Comparison of ENCODE assay signal across 17 cellular contexts in the genomic region with DNA sequence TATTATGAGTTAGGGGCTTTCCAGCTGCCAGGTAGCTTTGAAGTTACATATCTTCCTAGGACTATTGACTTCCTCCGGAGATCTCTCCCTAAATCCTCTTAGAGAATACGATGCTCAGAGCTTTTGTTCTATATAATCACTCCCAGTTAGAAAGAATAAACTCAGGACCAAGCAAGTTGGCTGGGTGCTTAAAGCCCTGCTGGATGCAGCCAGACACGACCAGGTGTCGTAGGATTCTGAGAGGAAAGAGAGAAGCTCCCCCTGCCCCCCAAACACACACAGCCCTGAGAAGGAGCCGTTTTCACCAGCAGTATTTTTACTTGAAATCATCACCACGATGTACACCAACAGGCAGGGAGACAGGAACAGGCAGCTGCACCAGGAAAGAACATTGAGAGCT.
DNase-seq lines count a peak whose midpoint lies in the region; ATAC-seq, FAIRE-seq and TF ChIP-seq lines count a peak whose summit lies in the region.
"Had no signal": no experiment of that assay in that cellular context is flagged by ENCODE, and none has a peak within 500 bp of the region (broad histone marks: within the 10 kb centered on the region; RNA-seq: fewer than 3 reads in every experiment).

No MANE protein-coding gene starts in this region.

- peaks cover 17% of the 10 kb centered on the region for H3K4me1 Mint-ChIP-seq in Caco-2 (ENCODE audit: low read depth, unreplicated experiment)
- no peaks in the 10 kb centered on the region for H3K4me1 Mint-ChIP-seq in astrocyte (ENCODE audit: low read depth, unreplicated experiment)

- 5% methylated on average over 6 of the region's 6 CpGs for whole genome bisulfite sequencing in HUES64

- H3K27ac Mint-ChIP-seq in Caco-2 (ENCODE audit: unreplicated experiment) = no peak overlapping the region
- no peak overlapping the region for H3K27ac Mint-ChIP-seq in astrocyte (ENCODE audit: unreplicated experiment)

- H3K4me3 ChIP-seq in Caco-2 (ENCODE audit: low read depth, low read length) = no peak overlapping the region
- peak overlapping the region; percentile 28; the same call in 1 of the 2 replicates for H3K4me3 ChIP-seq in HUES64 (ENCODE audit: low read length)
- H3K4me3 ChIP-seq in astrocyte (ENCODE audit: insufficient read depth, low read depth, low read length) = no peak overlapping the region
- peak overlapping the region; percentile 28 for H3K4me3 ChIP-seq in iPS-18a (ENCODE audit: low read length)
- H3K4me3 ChIP-seq: GM23248, Peyer's patch had no signal

- H3K36me3 ChIP-seq in Caco-2 (ENCODE audit: control insufficient read depth, insufficient read depth, low read length) (no peaks in the 10 kb centered on the region), HUES64 (ENCODE audit: insufficient read depth, low read length) (no peaks in the 10 kb centered on the region), astrocyte (ENCODE audit: insufficient read depth, low read length) (no peaks in the 10 kb centered on the region), iPS-18a (ENCODE audit: control insufficient read depth, low read depth, low read length) (no peaks in the 10 kb centered on the region)
- H3K36me3 ChIP-seq: Peyer's patch had no signal

- H3K79me2 ChIP-seq in astrocyte (ENCODE audit: insufficient read depth, low read length) = no peaks in the 10 kb centered on the region

- H3K9me3 Mint-ChIP-seq in Caco-2 (ENCODE audit: unreplicated experiment) (peaks cover 14% of the 10 kb centered on the region), astrocyte (ENCODE audit: unreplicated experiment) (peaks cover 2% of the 10 kb centered on the region)

- intact Hi-C loops in Caco-2 (cut with micrococcal nuclease; ENCODE audit: unreplicated experiment) = loop anchor here (1.0 to 5.0 kb wide), 4 partner anchors 9 to 383 kb away; a partner anchor contains a TSS

- no peak for ATAC-seq in GM19463 (IDR thresholded peaks at IDR 0.05; ENCODE audit: unreplicated experiment)

- TF ChIP-seq CTCF in Caco-2 (IDR thresholded peaks at IDR 0.05; ENCODE audit: insufficient read depth in 1 of 2, low read depth in 1 of 2, low read length in 1 of 2, severe bottlenecking in 1 of 2, unreplicated experiment in 1 of 2) (no peak), astrocyte (IDR thresholded peaks at IDR 0.05; ENCODE audit: insufficient read depth, low read depth, low read length) (no peak)

- DNase-seq in Caco-2 (peak; percentile 50 to 52), astrocyte (ENCODE audit: low read depth) (no peak), DMS79 (lab: John Stamatoyannopoulos, UW) (no peak), NCI-H2196 treated with DMSO at 0.1 percent for 48 hours (lab: John Stamatoyannopoulos, UW; ENCODE audit: unreplicated experiment) (no peak), T-helper 1 cell (no peak)
- DNase-seq: AML-193, DMS79 treated with DMSO at 0.1 percent for 48 hours, GM23248, Karpas-422, NCI-H187, NCI-H2107, NCI-H748 treated with DMSO at 0.1 percent for 48 hours, Peyer's patch had no signal

- POLR2A ChIA-PET in Caco-2 (lab: Charles Lee) = interaction anchor here (0.6 to 1.6 kb wide), 2 partner anchors 9 to 384 kb away, joined by 3 to 9 read pairs; no protein-coding TSS in a partner anchor

- H4K20me1 ChIP-seq in astrocyte (ENCODE audit: insufficient read depth, low read length) = no peaks in the 10 kb centered on the region

- H3K27me3 Mint-ChIP-seq in Caco-2 (ENCODE audit: insufficient read depth, unreplicated experiment) (no peaks in the 10 kb centered on the region), astrocyte (ENCODE audit: low read depth, unreplicated experiment) (peaks cover 6% of the 10 kb centered on the region)

- CTCF ChIA-PET in Caco-2 (lab: Charles Lee) = interaction anchor here (1.3 kb wide), 1 partner anchor 16 kb away, joined by 5 read pairs; no protein-coding TSS in a partner anchor

- H3K36me3 Mint-ChIP-seq in Caco-2 (ENCODE audit: insufficient read depth, unreplicated experiment) (no peaks in the 10 kb centered on the region), astrocyte (ENCODE audit: low read depth, unreplicated experiment) (no peaks in the 10 kb centered on the region)

- H3K4me3 Mint-ChIP-seq in Caco-2 (ENCODE audit: unreplicated experiment) (peak overlapping the region; percentile 5), astrocyte (ENCODE audit: unreplicated experiment) (no peak overlapping the region)

- H3K9me3 ChIP-seq in Caco-2 (no peaks in the 10 kb centered on the region), HUES64 (ENCODE audit: insufficient read depth, low read depth, low read length) (no peaks in the 10 kb centered on the region), astrocyte (ENCODE audit: insufficient read depth, low read depth, low read length) (no peaks in the 10 kb centered on the region), iPS-18a (ENCODE audit: control insufficient read depth, low read depth, low read length) (no peaks in the 10 kb centered on the region)
- H3K9me3 ChIP-seq: Peyer's patch had no signal

- peaks cover 12% of the 10 kb centered on the region; the same call in 1 of the 2 replicates for H3K4me1 ChIP-seq in Caco-2
- H3K4me1 ChIP-seq in HUES64 (ENCODE audit: insufficient read depth, low read length) = peaks cover 31% of the 10 kb centered on the region
- no peaks in the 10 kb centered on the region for H3K4me1 ChIP-seq in astrocyte (ENCODE audit: insufficient read depth, low read length)
- H3K4me1 ChIP-seq in iPS-18a (ENCODE audit: control insufficient read depth, low read depth, low read length) = peaks cover 26% of the 10 kb centered on the region
- H3K4me1 ChIP-seq: Peyer's patch had no signal

- peak overlapping the region; percentile 25 for H2AFZ ChIP-seq in astrocyte (ENCODE audit: low read depth, low read length)
- H2AFZ ChIP-seq: GM23248 had no signal

- H3K9ac ChIP-seq in HUES64 (ENCODE audit: low read depth, low read length) (0 out of 2 replicates have a peak overlapping the region, but pooled peaks have one; percentile 12), astrocyte (ENCODE audit: low read length) (no peak overlapping the region), iPS-18a (ENCODE audit: low read length) (no peak overlapping the region)
- H3K9ac ChIP-seq: GM23248 had no signal

- no peak for FAIRE-seq in astrocyte (lab: Jason Lieb, UNC)

- H3K27me3 ChIP-seq in Caco-2 (replicated peaks; ENCODE audit: control insufficient read depth, insufficient read depth, low read length) (no peaks in the 10 kb centered on the region), HUES64 (ENCODE audit: insufficient read depth, low read length) (peaks cover 6% of the 10 kb centered on the region; the same call in 1 of the 2 replicates), astrocyte (ENCODE audit: insufficient read depth, low read length) (no peaks in the 10 kb centered on the region), iPS-18a (ENCODE audit: control insufficient read depth, insufficient read depth, low read length) (peaks cover 15% of the 10 kb centered on the region)
- H3K27me3 ChIP-seq: Peyer's patch had no signal

- H3K27ac ChIP-seq in HUES64 (ENCODE audit: low read depth, low read length) (no peak overlapping the region), astrocyte (ENCODE audit: low read depth, low read length) (no peak overlapping the region), iPS-18a (ENCODE audit: low read length) (no peak overlapping the region)
- H3K27ac ChIP-seq: C4-2B, GM23248, Peyer's patch had no signal

- H3K4me2 ChIP-seq in astrocyte (ENCODE audit: low read length) = no peak overlapping the region

- no TSS peak for BruUV-seq in Caco-2 (replicated peaks; lab: Mats Ljungman, UMichigan)

Comparison
In these comparisons a context has a peak if more than half of its experiments do, and no peak if none do; other contexts are left out.
1. DNase-seq: peak in Caco-2 (2 of 2); none in astrocyte (single experiment), DMS79 (single experiment), NCI-H2196 treated with DMSO at 0.1 percent for 48 hours (single experiment) and T-helper 1 cell (0 of 5).
2. H3K4me3 ChIP-seq: peak in HUES64 (single experiment) and iPS-18a (single experiment); none in Caco-2 (single experiment) and astrocyte (single experiment).